ENCODE assay signal across 15 cellular contexts in genomic region chr3:113273011-113273410, GRCh38.
DNase-seq lines count a peak whose midpoint lies in the region; FAIRE-seq and TF ChIP-seq lines count a peak whose summit lies in the region.
"Had no signal": no experiment of that assay in that cellular context is flagged by ENCODE, and none has a peak within 500 bp of the region (broad histone marks: within the 10 kb centered on the region; RNA-seq: fewer than 3 reads in every experiment).

No MANE protein-coding gene starts in this region.

- peak overlapping the region in 3 of 5 experiments; percentile 16 to 84 (median 32) for H3K27ac Mint-ChIP-seq in brain
- H3K27ac Mint-ChIP-seq: B cell; CD8-positive, alpha-beta T cell had no signal

- peak overlapping the region; percentile 51 for H2BK15ac ChIP-seq in neuronal stem cell (ENCODE audit: low read length)

- peaks cover 0 to 4% (median 0%) of the 10 kb centered on the region in 5 experiments for H3K9me3 Mint-ChIP-seq in brain
- H3K9me3 Mint-ChIP-seq: CD8-positive, alpha-beta T cell; H9 had no signal

- no TSS peak for BruUV-seq in OCI-LY7 (replicated peaks; lab: Mats Ljungman, UMichigan)

- H2BK5ac ChIP-seq in neuronal stem cell (ENCODE audit: low read length), result no peak overlapping the region

- H3K27ac ChIP-seq in kidney (ENCODE audit: low read depth in 2 of 2, low read length in 2 of 2), result no peak overlapping the region
- no peak overlapping the region for H3K27ac ChIP-seq in neuronal stem cell (replicated peaks; ENCODE audit: low read length)
- H3K27ac ChIP-seq in OCI-LY7 (ENCODE audit: low read depth, low read length, poor library complexity, severe bottlenecking), result no peak overlapping the region
- H3K27ac ChIP-seq: BLaER1 treated with 17β-estradiol and CSF1 and Interleukin-3, amounts not matched to agents 10 nM and 100 nM had no signal

- no peak overlapping the region for H2BK120ac ChIP-seq in neuronal stem cell (ENCODE audit: low read depth, low read length)

- H3K27me3 ChIP-seq in H7 (ENCODE audit: control insufficient read depth, insufficient read depth, low read length), result no peaks in the 10 kb centered on the region
- no peaks in the 10 kb centered on the region for H3K27me3 ChIP-seq in neuronal stem cell (ENCODE audit: control insufficient read depth in 3 of 3, insufficient read depth in 3 of 3, low read depth in 1 of 3, low read length in 3 of 3)
- H3K27me3 ChIP-seq: BLaER1 treated with 17β-estradiol and CSF1 and Interleukin-3, amounts not matched to agents 10 nM and 100 nM had no signal

- FAIRE-seq in kidney (lab: Jason Lieb, UNC), result no peak
- FAIRE-seq in GM12892 (lab: Jason Lieb, UNC), result no peak

- no peaks in the 10 kb centered on the region for H3K9me3 ChIP-seq in kidney (ENCODE audit: control insufficient read depth in 1 of 2, low read length in 2 of 2)
- H3K9me3 ChIP-seq in neuronal stem cell (replicated peaks in 1 of 2; ENCODE audit: control insufficient read depth in 2 of 2, insufficient read depth in 1 of 2, low read depth in 1 of 2, low read length in 2 of 2), result peaks cover 0 to 1% of the 10 kb centered on the region in 2 donors
- H3K9me3 ChIP-seq in OCI-LY7 (ENCODE audit: low read length), result no peaks in the 10 kb centered on the region
- H3K9me3 ChIP-seq: BLaER1 treated with 17β-estradiol and CSF1 and Interleukin-3, amounts not matched to agents 10 nM and 100 nM had no signal

- no peak overlapping the region for H2BK12ac ChIP-seq in neuronal stem cell (ENCODE audit: low read length)

- peak overlapping the region; percentile 80 for H2AK5ac ChIP-seq in neuronal stem cell (ENCODE audit: low read depth, low read length)

- no CpG with 5 or more reads among the region's 15 CpGs for WGBS in neuronal stem cell (ENCODE audit: extremely low coverage in 2 of 2, insufficient read length in 2 of 2, insufficient replicate concordance in 1 of 2), 2 donors

- H3K23ac ChIP-seq in neuronal stem cell (ENCODE audit: low read depth, low read length, poor library complexity), result no peak overlapping the region

- H4K20me1 ChIP-seq in OCI-LY7 (ENCODE audit: insufficient read depth, low read length), result no peaks in the 10 kb centered on the region
- H4K20me1 ChIP-seq: BLaER1 treated with 17β-estradiol and CSF1 and Interleukin-3, amounts not matched to agents 10 nM and 100 nM had no signal

- H3K79me1 ChIP-seq in neuronal stem cell (ENCODE audit: low read depth, low read length), result peaks cover 2% of the 10 kb centered on the region

- CTCF ChIA-PET in OCI-LY7 (lab: Charles Lee; ENCODE audit: unreplicated experiment), result no interaction called here

- POLR2A ChIA-PET in OCI-LY7 (lab: Charles Lee), result interaction anchor here (0.6 kb wide), 1 partner anchor 28 kb away, joined by 3 read pairs; no protein-coding TSS in a partner anchor

- H3K18ac ChIP-seq in neuronal stem cell (ENCODE audit: low read length), result peak overlapping the region; percentile 73

- H3K27me3 Mint-ChIP-seq in brain, result no peaks in the 10 kb centered on the region
- H3K27me3 Mint-ChIP-seq: B cell had no signal

- TF ChIP-seq CTCF in brain (conservative IDR thresholded peaks at IDR 0.05), result no peak
- no peak for TF ChIP-seq CTCF in kidney (IDR thresholded peaks at IDR 0.05; ENCODE audit: borderline replicate concordance, extremely low read depth, insufficient read depth)
- TF ChIP-seq CTCF in OCI-LY7 (conservative IDR thresholded peaks at IDR 0.05; ENCODE audit: low read length), result no peak

- DNase-seq in H7 (peak; percentile 32), kidney (peak; percentile 62), neuronal stem cell (ENCODE audit: low spot score) (no peak), OCI-LY7 (ENCODE audit: low spot score) (no peak), retina (no peak), GM12892 (ENCODE audit: insufficient read length) (no peak)
- DNase-seq: Calu3; CD8-positive, alpha-beta T cell; DMS79 treated with DMSO at 0.1 percent for 48 hours; GF-D8; GOT3; H9 had no signal

- H3K4me1 ChIP-seq in kidney (ENCODE audit: control insufficient read depth in 1 of 2, insufficient read depth in 1 of 2, low read depth in 1 of 2, low read length in 2 of 2) (peaks cover 4 to 5% of the 10 kb centered on the region in 2 donors), neuronal stem cell (ENCODE audit: control insufficient read depth in 2 of 2, insufficient read depth in 1 of 2, low read depth in 1 of 2, low read length in 2 of 2) (peaks cover 22 to 53% of the 10 kb centered on the region in 2 donors), OCI-LY7 (ENCODE audit: insufficient read depth, low read length, poor library complexity, severe bottlenecking) (peaks cover 17% of the 10 kb centered on the region)

- H3K36me3 Mint-ChIP-seq in brain, result peaks cover 52% of the 10 kb centered on the region
- H3K36me3 Mint-ChIP-seq: CD8-positive, alpha-beta T cell had no signal

- H3K4ac ChIP-seq in neuronal stem cell (ENCODE audit: low read length), result no peak overlapping the region

- H3K36me3 ChIP-seq in H7 (replicated peaks; ENCODE audit: control insufficient read depth, insufficient read depth, low read length), result no peaks in the 10 kb centered on the region
- no peaks in the 10 kb centered on the region for H3K36me3 ChIP-seq in kidney (ENCODE audit: control insufficient read depth in 1 of 2, insufficient read depth in 2 of 2, low read length in 2 of 2)
- peaks cover 61 to 99% of the 10 kb centered on the region in 2 donors for H3K36me3 ChIP-seq in neuronal stem cell (replicated peaks in 1 of 2; ENCODE audit: control insufficient read depth in 2 of 2, insufficient read depth in 2 of 2, low read length in 2 of 2)
- H3K36me3 ChIP-seq in OCI-LY7 (ENCODE audit: insufficient read depth, low read length), result no peaks in the 10 kb centered on the region
- H3K36me3 ChIP-seq: BLaER1 treated with 17β-estradiol and CSF1 and Interleukin-3, amounts not matched to agents 10 nM and 100 nM had no signal

- H3K14ac ChIP-seq in neuronal stem cell (ENCODE audit: low read length), result peak overlapping the region; percentile 4

- H3K4me2 ChIP-seq in neuronal stem cell (ENCODE audit: insufficient read depth, low read length, poor library complexity, severe bottlenecking) (no peak overlapping the region), OCI-LY7 (ENCODE audit: low read length) (no peak overlapping the region)
- H3K4me2 ChIP-seq: BLaER1 treated with 17β-estradiol and CSF1 and Interleukin-3, amounts not matched to agents 10 nM and 100 nM had no signal

- no peaks in the 10 kb centered on the region for H3K79me2 ChIP-seq in OCI-LY7 (ENCODE audit: insufficient read depth, low read depth, low read length)

- H3K9me2 ChIP-seq in OCI-LY7 (ENCODE audit: insufficient read depth, low read length), result no peaks in the 10 kb centered on the region

- H4K8ac ChIP-seq in neuronal stem cell (ENCODE audit: low read depth, low read length), result peak overlapping the region; percentile 29

- no peak overlapping the region for H3K4me3 Mint-ChIP-seq in brain
- H3K4me3 Mint-ChIP-seq: B cell; CD8-positive, alpha-beta T cell; H9 had no signal

- no peak overlapping the region for H4K91ac ChIP-seq in neuronal stem cell (ENCODE audit: low read depth, low read length, poor library complexity)

- H3K4me1 Mint-ChIP-seq in brain, result peaks cover 71% of the 10 kb centered on the region

- H3K4me3 ChIP-seq in H7 (ENCODE audit: insufficient read depth, low read depth, low read length) (no peak overlapping the region), kidney (ENCODE audit: low read length in 2 of 2) (no peak overlapping the region), neuronal stem cell (ENCODE audit: low read length in 2 of 2) (no peak overlapping the region), OCI-LY7 (ENCODE audit: low read depth, low read length, poor library complexity, severe bottlenecking) (no peak overlapping the region)
- H3K4me3 ChIP-seq: BLaER1 treated with 17β-estradiol and CSF1 and Interleukin-3, amounts not matched to agents 10 nM and 100 nM had no signal

- H3K9ac ChIP-seq in kidney (ENCODE audit: low read length in 2 of 2) (no peak overlapping the region), neuronal stem cell (ENCODE audit: low read depth, low read length, poor library complexity) (no peak overlapping the region)
- H3K9ac ChIP-seq: BLaER1 treated with 17β-estradiol and CSF1 and Interleukin-3, amounts not matched to agents 10 nM and 100 nM had no signal

- no peak overlapping the region for H2AFZ ChIP-seq in neuronal stem cell (ENCODE audit: low read length)
- no peak overlapping the region for H2AFZ ChIP-seq in OCI-LY7 (ENCODE audit: low read length)

- no peak for TF ChIP-seq POLR2A in GM12892 (IDR thresholded peaks at IDR 0.05; ENCODE audit: low read depth, low read length)

- intact Hi-C loops in kidney (cut with DNase I), result no loop called here
- intact Hi-C loops in OCI-LY7 (cut with micrococcal nuclease; ENCODE audit: unreplicated experiment), result no loop called here

Comparison
In these comparisons a context has a peak if more than half of its experiments do, and no peak if none do; other contexts are left out.
1. DNase-seq: peak in H7 (single experiment) and kidney (single experiment); none in neuronal stem cell (single experiment), OCI-LY7 (single experiment), retina (single experiment) and GM12892 (single experiment).